Comparison of ENCODE assay signal across 12 cellular contexts in genomic region chr2:119349289-119349688, GRCh38.
"Had no signal": no experiment of that assay in that cellular context is flagged by ENCODE, and none has a peak within 500 bp of the region (broad histone marks: within the 10 kb centered on the region; RNA-seq: fewer than 3 reads in every experiment).

No MANE protein-coding gene starts in this region.

- H3K27ac ChIP-seq: coronary artery, thoracic aorta had no signal

- H3K9me3 ChIP-seq: thoracic aorta had no signal

- H3K4me3 ChIP-seq: coronary artery, thoracic aorta had no signal

- DNase-seq: activated CD4-positive, alpha-beta memory T cell treated with anti-CD3 and anti-CD28 coated beads for 36 hours; activated CD4-positive, alpha-beta T cell treated with anti-CD3 and anti-CD28 coated beads for 1 hour; activated naive CD8-positive, alpha-beta T cell treated with anti-CD3 and anti-CD28 coated beads, Interleukin-2, amount 10 ng/mL, durations not matched to agents 7 days and 5 days; activated T-cell treated with anti-CD3 and anti-CD28 coated beads, Interleukin-2, amount 50 U/mL, for 72 hours; central memory CD4-positive, alpha-beta T cell; effector CD8-positive, alpha-beta T cell; left colon; stimulated activated CD4-positive, alpha-beta T cell treated with anti-CD3 and anti-CD28 coated beads, Interleukin-4, amount 100 ng/mL, for 4 hours; stimulated activated naive CD8-positive, alpha-beta T cell treated with anti-CD3 and anti-CD28 coated beads, Interleukin-15, amount 100 ng/mL, for 72 hours; T-helper 9 cell had no signal

- ATAC-seq: activated T-cell treated with anti-CD3 and anti-CD28 coated beads, Interleukin-2, amount 50 U/mL, for 72 hours; left colon; stimulated activated naive CD8-positive, alpha-beta T cell treated with anti-CD3 and anti-CD28 coated beads, Interleukin-15, amount 100 ng/mL, for 72 hours had no signal
